Comparison of ENCODE assay signal across 9 cellular contexts in the genomic region with DNA sequence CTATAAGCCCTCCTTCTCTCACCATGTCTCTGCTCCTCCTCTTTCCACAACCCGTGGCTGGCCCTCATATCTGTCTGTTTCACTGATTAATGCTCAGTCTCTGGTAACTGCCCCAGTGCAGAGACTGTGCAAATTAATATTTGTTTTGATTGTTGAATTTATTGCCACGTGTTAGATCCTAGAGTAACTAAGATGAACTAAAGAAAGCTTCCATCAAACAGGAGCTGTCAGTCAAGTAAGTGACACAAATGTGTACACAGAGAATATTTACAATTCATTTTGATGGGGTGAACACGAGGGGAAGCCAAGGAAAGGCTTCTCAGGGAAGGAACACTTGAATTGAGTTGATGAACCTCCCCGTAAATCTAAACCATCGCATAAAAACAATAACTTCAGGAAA.
"Had no signal": no experiment of that assay in that cellular context is flagged by ENCODE, and none has a peak within 500 bp of the region (broad histone marks: within the 10 kb centered on the region; RNA-seq: fewer than 3 reads in every experiment).

No MANE protein-coding gene starts in this region.

- H3K36me3 ChIP-seq: HAP-1 had no signal

- FAIRE-seq: HepG2 had no signal

- ATAC-seq: HCT116, HepG2 had no signal

- H3K27ac Mint-ChIP-seq: IgD-negative memory B cell had no signal

- H3K4me1 ChIP-seq: HAP-1 had no signal

- DNase-seq: GM23248, GOT3, H7, KG1 had no signal

- H3K4me1 Mint-ChIP-seq: IgD-negative memory B cell had no signal

- H3K27me3 Mint-ChIP-seq: IgD-negative memory B cell had no signal

- H3K27ac ChIP-seq: GM23248, HL-60 had no signal

- H3K9me3 ChIP-seq: HAP-1 had no signal

- H3K9ac ChIP-seq: GM23248 had no signal

- H3K4me3 Mint-ChIP-seq: IgD-negative memory B cell had no signal

- H3K4me3 ChIP-seq: GM23248, HAP-1 had no signal

- H2AFZ ChIP-seq: GM23248 had no signal
